ENCODE assay signal across 12 cellular contexts in genomic region chr1:225818229-225818628, GRCh38. TPM values are rescaled to one million over a fixed set of nuclear protein-coding genes. Genes with fewer than 3 reads are reported as not detected.
A peak's percentile ranks its signal among the peaks of the same experiment; 100 is the strongest.
DNase-seq lines count a peak whose midpoint lies in the region; ATAC-seq, FAIRE-seq and TF ChIP-seq lines count a peak whose summit lies in the region.
"Had no signal": no experiment of that assay in that cellular context is flagged by ENCODE, and none has a peak within 500 bp of the region (broad histone marks: within the 10 kb centered on the region; RNA-seq: fewer than 3 reads in every experiment).

No MANE protein-coding gene starts in this region.

- H3K27ac ChIP-seq in kidney (ENCODE audit: low read depth in 2 of 2, low read length in 2 of 2): peak overlapping the region; percentile 93 to 96

- intact Hi-C loops in Calu3 (cut with micrococcal nuclease; ENCODE audit: unreplicated experiment) (no loop called here), kidney (cut with DNase I) (no loop called here)

- H3K27me3 ChIP-seq in adipocyte (replicated peaks; ENCODE audit: control insufficient read depth, insufficient read depth, low read length) (no peaks in the 10 kb centered on the region), skeletal muscle satellite cell (ENCODE audit: control insufficient read depth, insufficient read depth, low read length) (no peaks in the 10 kb centered on the region)

- no TSS peak for BruUV-seq in Calu3 (replicated peaks; lab: Mats Ljungman, UMichigan)

- no peaks in the 10 kb centered on the region for H3K27me3 Mint-ChIP-seq in Calu3 (ENCODE audit: unreplicated experiment)

- H3K4me2 ChIP-seq in skeletal muscle satellite cell (ENCODE audit: low read length): no peak overlapping the region

- no peaks in the 10 kb centered on the region for H3K9me3 Mint-ChIP-seq in Calu3 (ENCODE audit: low read depth, unreplicated experiment)
- H3K9me3 Mint-ChIP-seq: CD14-positive monocyte had no signal

- H3K27ac Mint-ChIP-seq in Calu3 (ENCODE audit: unreplicated experiment): peak overlapping the region; percentile 74

- FAIRE-seq in kidney (lab: Jason Lieb, UNC): no peak

- H3K36me3 ChIP-seq in adipocyte (ENCODE audit: control insufficient read depth, insufficient read depth, low read length, severe bottlenecking): peaks cover 4% of the 10 kb centered on the region
- H3K36me3 ChIP-seq in kidney (ENCODE audit: control insufficient read depth in 1 of 2, insufficient read depth in 2 of 2, low read length in 2 of 2): peaks cover 0 to 11% of the 10 kb centered on the region in 2 donors
- no peaks in the 10 kb centered on the region for H3K36me3 ChIP-seq in skeletal muscle satellite cell (ENCODE audit: insufficient read depth, low read length)

- peaks cover 13% of the 10 kb centered on the region for H3K4me1 Mint-ChIP-seq in Calu3 (ENCODE audit: low read depth, unreplicated experiment)

- DNase-seq in Calu3 (no peak), adipocyte (ENCODE audit: low read depth) (no peak), kidney (no peak), NCI-H446 treated with DMSO at 0.1 percent for 48 hours (lab: John Stamatoyannopoulos, UW) (no peak), UCSD-AML1 (lab: John Stamatoyannopoulos, UW; ENCODE audit: unreplicated experiment) (no peak)
- DNase-seq: cortex of kidney, GOT3 had no signal

- TF ChIP-seq CTCF in Calu3 (IDR thresholded peaks at IDR 0.05; ENCODE audit: unreplicated experiment) (no peak), kidney (IDR thresholded peaks at IDR 0.05; ENCODE audit: borderline replicate concordance, extremely low read depth, insufficient read depth) (no peak)

- H3K9ac ChIP-seq in adipocyte (ENCODE audit: low read length) (peak overlapping the region; percentile 87), kidney (ENCODE audit: low read length in 2 of 2) (peak overlapping the region in 1 of 2 donors; percentile 69), skeletal muscle satellite cell (ENCODE audit: low read depth, low read length) (peak overlapping the region; percentile 82)

- H3K4me3 Mint-ChIP-seq in Calu3 (ENCODE audit: low read depth, unreplicated experiment): no peak overlapping the region

- H3K4me1 ChIP-seq in adipocyte (ENCODE audit: control insufficient read depth, insufficient read depth, low read length): peaks cover 80% of the 10 kb centered on the region
- H3K4me1 ChIP-seq in kidney (ENCODE audit: control insufficient read depth in 1 of 2, insufficient read depth in 1 of 2, low read depth in 1 of 2, low read length in 2 of 2): peaks cover 36 to 40% of the 10 kb centered on the region in 2 donors
- H3K4me1 ChIP-seq in skeletal muscle satellite cell (ENCODE audit: control insufficient read depth, insufficient read depth, low read length): peaks cover 29% of the 10 kb centered on the region

- H3K4me3 ChIP-seq in adipocyte (ENCODE audit: low read length): no peak overlapping the region
- no peak overlapping the region for H3K4me3 ChIP-seq in kidney (ENCODE audit: low read length in 2 of 2)
- no peak overlapping the region for H3K4me3 ChIP-seq in skeletal muscle satellite cell (ENCODE audit: low read length)

- CTCF ChIA-PET in Calu3 (lab: Charles Lee): interaction anchor here (0.7 kb wide), 1 partner anchor 268 kb away, joined by 5 read pairs; no protein-coding TSS in a partner anchor

- H3K36me3 Mint-ChIP-seq in Calu3 (ENCODE audit: insufficient read depth, unreplicated experiment): no peaks in the 10 kb centered on the region

- no peak for ATAC-seq in HG03520 (IDR thresholded peaks at IDR 0.05; ENCODE audit: unreplicated experiment)
- no peak for ATAC-seq in GM21619 (IDR thresholded peaks at IDR 0.05; ENCODE audit: unreplicated experiment)
- ATAC-seq: activated CD4-positive, CD25-positive, alpha-beta regulatory T cell treated with anti-CD3 and anti-CD28 coated beads, Interleukin-2, amount 50 U/mL, for 24 hours had no signal

- H3K9me3 ChIP-seq in adipocyte (ENCODE audit: control insufficient read depth, low read length): no peaks in the 10 kb centered on the region
- H3K9me3 ChIP-seq in kidney (ENCODE audit: control insufficient read depth in 1 of 2, low read length in 2 of 2): no peaks in the 10 kb centered on the region
- no peaks in the 10 kb centered on the region for H3K9me3 ChIP-seq in skeletal muscle satellite cell (replicated peaks; ENCODE audit: low read length)

RNA-seq across cellular contexts. Expression of gene EPHX1, which starts 8.3 kb away (rescaled TPM):
- total RNA-seq in Calu3 (2022): 32.5 and 46.6 TPM in 2 replicates
- total RNA-seq in kidney: 78.6 TPM
- 178 TPM for polyA plus RNA-seq in kidney (ENCODE audit: insufficient read depth, low read depth, low replicate concordance)
- 16.4 and 33.5 TPM in 2 replicates for total RNA-seq in skeletal muscle satellite cell (2012; rRNA removed)

RNA-seq across cellular contexts. Expression of gene SRP9, which starts 40.6 kb away (rescaled TPM):
- total RNA-seq in Calu3 (2022) (264 and 312 TPM in 2 replicates), kidney (199 TPM)
- polyA plus RNA-seq in kidney (ENCODE audit: insufficient read depth, low read depth, low replicate concordance): 307 TPM
- total RNA-seq in skeletal muscle satellite cell (2012; rRNA removed): 202 and 253 TPM in 2 replicates
